ENCODE assay signal across 8 cellular contexts in the genomic region with DNA sequence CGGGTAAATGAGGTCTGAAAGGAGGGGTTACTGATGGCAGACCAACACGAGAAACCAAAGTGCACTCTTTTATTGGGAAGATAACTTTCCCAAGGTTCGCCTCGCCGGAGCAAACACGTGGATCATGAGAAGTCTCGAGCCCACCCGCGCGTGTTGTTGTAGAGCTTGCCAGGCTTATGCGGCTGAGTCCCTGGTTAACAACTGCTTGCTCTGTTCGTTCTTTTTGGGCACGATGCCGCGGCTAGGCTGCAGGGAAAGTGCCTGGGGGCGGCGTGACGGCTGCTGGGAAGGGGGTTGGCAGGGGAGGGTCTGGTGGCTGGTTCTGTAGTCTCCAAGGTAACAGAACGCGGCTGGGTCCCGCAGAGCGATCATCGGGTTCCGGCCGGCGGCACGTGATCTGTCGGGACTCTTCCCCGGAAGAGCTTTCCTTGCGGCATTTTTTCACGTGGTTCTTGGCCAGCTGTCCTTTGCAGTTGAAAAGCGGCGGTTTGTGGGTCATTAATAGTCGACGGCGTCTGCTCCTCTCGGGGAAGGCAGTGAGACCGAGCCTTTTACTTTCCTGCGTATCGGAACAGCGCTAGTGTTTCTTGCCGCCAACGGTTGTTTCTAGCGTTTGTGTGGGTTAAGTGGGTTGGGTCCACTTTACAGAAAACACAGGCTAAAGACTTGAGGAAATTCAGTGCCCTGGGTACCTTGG. TPM values are rescaled to one million over a fixed set of nuclear protein-coding genes. Genes with fewer than 3 reads are reported as not detected.
DNase-seq lines count a peak whose midpoint lies in the region; TF ChIP-seq lines count a peak whose summit lies in the region.

No MANE protein-coding gene starts in this region.

- H3K27ac ChIP-seq in HL-60 (replicated peaks): peak overlapping the region; percentile 93

- H3K27me3 ChIP-seq in HL-60 (ENCODE audit: insufficient read depth, poor library complexity, severe bottlenecking) (no peaks in the 10 kb centered on the region), mononuclear cell (ENCODE audit: insufficient read depth, low read length) (no peaks in the 10 kb centered on the region)

- TF ChIP-seq CTCF in GM12875 (IDR thresholded peaks at IDR 0.05; ENCODE audit: borderline replicate concordance, insufficient read depth, low read depth, low read length) (no peak), HL-60 (IDR thresholded peaks at IDR 0.05; ENCODE audit: insufficient read depth, low read length) (no peak), epithelial cell of proximal tubule (conservative IDR thresholded peaks at IDR 0.05; ENCODE audit: low read depth, low read length) (no peak)

- H3K4me3 ChIP-seq in GM12875 (ENCODE audit: low read depth, low read length) (peak overlapping the region; percentile 59), HL-60 (replicated peaks; ENCODE audit: insufficient read depth, low read length) (peak overlapping the region; percentile 53), epithelial cell of proximal tubule (ENCODE audit: low read depth, low read length) (peak overlapping the region; percentile 60), mononuclear cell (ENCODE audit: low read length) (peak overlapping the region; percentile 42)

- H3K9me3 ChIP-seq in mononuclear cell (ENCODE audit: low read depth, low read length): no peaks in the 10 kb centered on the region

- DNase-seq in HL-60 (ENCODE audit: low read depth in 1 of 2, low spot score in 1 of 2) (peak; percentile 84 to 89), OCI-M1 (lab: John Stamatoyannopoulos, UW) (peak; percentile 90), activated T-cell treated with anti-CD3 and anti-CD28 coated beads for 48 hours (ENCODE audit: low read depth) (peak; percentile 60), epithelial cell of proximal tubule (ENCODE audit: low read depth) (no peak), GOT3 (lab: John Stamatoyannopoulos, UW) (no peak)
- DNase-seq in stimulated activated CD8-positive, alpha-beta memory T cell treated with anti-CD3 and anti-CD28 coated beads, Interleukin-15, amount 100 ng/mL, for 48 hours (ENCODE audit: low read depth in 2 of 2): peak; percentile 53 to 58

- peaks cover 33% of the 10 kb centered on the region for H3K4me1 ChIP-seq in mononuclear cell (ENCODE audit: insufficient read depth, low read length)

RNA-seq across cellular contexts. Expression of a gene that starts 1.5 kb away (rescaled TPM):
- 14.8 and 20.8 TPM in 2 replicates for total RNA-seq in epithelial cell of proximal tubule
- 61.8 TPM for total RNA-seq in mononuclear cell

Comparison
In these comparisons a context has a peak if more than half of its experiments do, and no peak if none do; other contexts are left out.
1. DNase-seq: peak in HL-60 (2 of 2), OCI-M1 (single experiment), activated T-cell treated with anti-CD3 and anti-CD28 coated beads for 48 hours (single experiment) and stimulated activated CD8-positive, alpha-beta memory T cell treated with anti-CD3 and anti-CD28 coated beads, Interleukin-15, amount 100 ng/mL, for 48 hours (2 of 2); none in epithelial cell of proximal tubule (single experiment) and GOT3 (single experiment).
2. Peak in every context shown above with its lines, with median percentiles within 50 percentile points of each other: H3K4me3 ChIP-seq.